8 cellular contexts compared by ENCODE assay signal in genomic region chr12:49644620-49644994, GRCh38. TPM values are rescaled to one million over a fixed set of nuclear protein-coding genes. Genes with fewer than 3 reads are reported as not detected.
A peak's percentile ranks its signal among the peaks of the same experiment; 100 is the strongest.
DNase-seq lines count a peak whose midpoint lies in the region; ATAC-seq and TF ChIP-seq lines count a peak whose summit lies in the region.

No MANE protein-coding gene starts in this region.

- H3K27ac ChIP-seq in heart right ventricle: peak overlapping the region in 6 of 10 donors; percentile 35 to 90 (median 46)

- no peak overlapping the region for H3K9ac ChIP-seq in adipocyte (ENCODE audit: low read length)

- H3K36me3 ChIP-seq in adipocyte (ENCODE audit: control insufficient read depth, insufficient read depth, low read length, severe bottlenecking) (peaks cover 45% of the 10 kb centered on the region), heart right ventricle (peaks cover 0 to 99% (median 39%) of the 10 kb centered on the region in 9 donors)

- H3K4me3 ChIP-seq in GM12864 (ENCODE audit: low read depth, low read length) (no peak overlapping the region), adipocyte (ENCODE audit: low read length) (no peak overlapping the region), heart right ventricle (no peak overlapping the region)

- intact Hi-C loops in heart right ventricle (cut with DNase I): loop anchor here in 9 of 10 donors (1.0 to 10.0 kb wide), 5 partner anchors 62 to 190 kb away; partner anchors contain the start of genes FMNL3 (in 9 of the 9) and NCKAP5L (in 1 of the 9)

- peak; percentile 34 for DNase-seq in GM12864 (ENCODE audit: low read depth)
- DNase-seq in MV-4-11 (lab: John Stamatoyannopoulos, UW): peak; percentile 71
- DNase-seq in T-helper 1 cell: peak; percentile 63 to 79 (median 76)
- DNase-seq in adipocyte (ENCODE audit: low read depth): peak; percentile 90
- DNase-seq in heart right ventricle: peak; percentile 80 to 88
- peak; percentile 46 for DNase-seq in renal cortical epithelial cell (ENCODE audit: low read depth)

- H3K9me3 ChIP-seq in adipocyte (ENCODE audit: control insufficient read depth, low read length): no peaks in the 10 kb centered on the region
- no peaks in the 10 kb centered on the region for H3K9me3 ChIP-seq in heart right ventricle

- H3K27me3 ChIP-seq in adipocyte (replicated peaks; ENCODE audit: control insufficient read depth, insufficient read depth, low read length) (no peaks in the 10 kb centered on the region), heart right ventricle (no peaks in the 10 kb centered on the region)

- H3K4me1 ChIP-seq in adipocyte (ENCODE audit: control insufficient read depth, insufficient read depth, low read length) (peaks cover 9% of the 10 kb centered on the region), heart right ventricle (peaks cover 16 to 59% (median 50%) of the 10 kb centered on the region in 9 donors)

- TF ChIP-seq CTCF in GM12864 (IDR thresholded peaks at IDR 0.05; ENCODE audit: low read depth, low read length, missing control alignments): peak; percentile 95
- TF ChIP-seq CTCF in heart right ventricle (IDR thresholded peaks at IDR 0.05): peak in 8 of 9 donors; percentile 92 to 98 (median 96)

- ATAC-seq in heart right ventricle (peak; percentile 71 to 87 (median 82)), GM19467 (IDR thresholded peaks at IDR 0.05; ENCODE audit: unreplicated experiment) (no peak), GM21423 (IDR thresholded peaks at IDR 0.05; ENCODE audit: unreplicated experiment) (no peak)

- 5 to 6% methylated on average over 2 of the region's 2 CpGs for WGBS in heart right ventricle, 2 donors

RNA-seq across cellular contexts. Expression of gene PRPF40B, which starts 21.2 kb away (rescaled TPM):
- total RNA-seq in heart right ventricle: 10 to 100 TPM; 16.8 to 26.2 (median 21.6) TPM
- 10 to 100 TPM; 13.4 to 37.5 TPM for polyA plus RNA-seq in heart right ventricle
- total RNA-seq in renal cortical epithelial cell: 11.6 and 17.3 TPM in 2 replicates

RNA-seq across cellular contexts. Expression of gene FAM186B, which starts 39.2 kb away (rescaled TPM):
- total RNA-seq in heart right ventricle (1 to 10 TPM in 2 of 10 donors, under 1 TPM in 8; 0.25 to 1.5 (median 0.78) TPM), renal cortical epithelial cell (0.30 and 0.35 TPM in 2 replicates)
- under 1 TPM; 0.04 to 0.22 TPM for polyA plus RNA-seq in heart right ventricle

Comparison
In these comparisons a context has a peak if more than half of its experiments do, and no peak if none do; other contexts are left out.
1. DNase-seq: peak in every context shown above with its lines; median percentile 90 in adipocyte; 84 in heart right ventricle; 76 in T-helper 1 cell; 71 in MV-4-11; 46 in renal cortical epithelial cell; 34 in GM12864.
2. ATAC-seq: peak in heart right ventricle (8 of 8); none in GM19467 (single experiment) and GM21423 (single experiment).